In genomic region chr11:12122083-12122482, GRCh38 we compare ENCODE assay signal across 11 cellular contexts. TPM values are rescaled to one million over a fixed set of nuclear protein-coding genes. Genes with fewer than 3 reads are reported as not detected.
DNase-seq lines count a peak whose midpoint lies in the region; ATAC-seq and TF ChIP-seq lines count a peak whose summit lies in the region.
"Had no signal": no experiment of that assay in that cellular context is flagged by ENCODE, and none has a peak within 500 bp of the region (broad histone marks: within the 10 kb centered on the region; RNA-seq: fewer than 3 reads in every experiment).

No MANE protein-coding gene starts in this region.

- intact Hi-C loops in left ventricle myocardium inferior (cut with micrococcal nuclease) (no loop called here), Right ventricle myocardium inferior (cut with DNase I) (no loop called here)
- intact Hi-C loops in activated T-helper 1 cell treated with anti-CD3 and anti-CD28 coated beads, Interleukin-12 subunit alpha, Interleukin-12 subunit beta, Interleukin-2, Interleukin-4 antibody, amounts not matched to agents 30 ng/mL and 10 ng/mL and 1 ng/mL, durations not matched to agents 14 hours and 24 hours and 36 hours (cut with micrococcal nuclease) = loop anchor here (2.0 kb wide), 1 partner anchor 23 kb away; no protein-coding TSS in a partner anchor

- 62 to 77% methylated on average over 6 of the region's 6 CpGs for WGBS in upper lobe of left lung, 2 donors

- no peak overlapping the region for H3K4me2 ChIP-seq in OCI-LY3 (ENCODE audit: low read length)

- H3K36me3 Mint-ChIP-seq in activated T-helper 1 cell treated with anti-CD3 and anti-CD28 coated beads, Interleukin-12 subunit alpha, Interleukin-12 subunit beta, Interleukin-2, Interleukin-4 antibody, amounts not matched to agents 30 ng/mL and 10 ng/mL and 1 ng/mL, durations not matched to agents 14 hours and 24 hours and 36 hours (ENCODE audit: low read depth) = peaks cover 45% of the 10 kb centered on the region

- H3K4me1 ChIP-seq in left ventricle myocardium inferior (peaks cover 96% of the 10 kb centered on the region), OCI-LY3 (ENCODE audit: low read length) (0 out of 2 replicates have a peak, but pooled peaks cover 6% of the 10 kb centered on the region), upper lobe of left lung (peaks cover 45 to 91% (median 49%) of the 10 kb centered on the region in 4 donors)

- H3K4me3 Mint-ChIP-seq in activated T-helper 1 cell treated with anti-CD3 and anti-CD28 coated beads, Interleukin-12 subunit alpha, Interleukin-12 subunit beta, Interleukin-2, Interleukin-4 antibody, amounts not matched to agents 30 ng/mL and 10 ng/mL and 1 ng/mL, durations not matched to agents 14 hours and 24 hours and 36 hours = no peak overlapping the region

- H3K9me3 ChIP-seq in left ventricle myocardium inferior (replicated peaks) (no peaks in the 10 kb centered on the region), OCI-LY3 (ENCODE audit: insufficient read depth, low read length) (no peaks in the 10 kb centered on the region), upper lobe of left lung (no peaks in the 10 kb centered on the region)
- H3K9me3 ChIP-seq: SJSA1 had no signal

- H3K27ac ChIP-seq in left ventricle myocardium inferior (replicated peaks) = no peak overlapping the region
- H3K27ac ChIP-seq in OCI-LY3 (ENCODE audit: low read length) = no peak overlapping the region
- peak overlapping the region in 1 of 4 donors; percentile 46 for H3K27ac ChIP-seq in upper lobe of left lung
- H3K27ac ChIP-seq: SJSA1 had no signal

- H3K9me3 Mint-ChIP-seq in activated T-helper 1 cell treated with anti-CD3 and anti-CD28 coated beads, Interleukin-12 subunit alpha, Interleukin-12 subunit beta, Interleukin-2, Interleukin-4 antibody, amounts not matched to agents 30 ng/mL and 10 ng/mL and 1 ng/mL, durations not matched to agents 14 hours and 24 hours and 36 hours = no peaks in the 10 kb centered on the region

- no peaks in the 10 kb centered on the region for H3K79me2 ChIP-seq in OCI-LY3 (ENCODE audit: low read length)

- DNase-seq in left ventricle myocardium inferior = no peak
- DNase-seq in Right ventricle myocardium inferior (ENCODE audit: missing footprints) = no peak
- DNase-seq in fibroblast of villous mesenchyme (ENCODE audit: low read depth) = no peak
- peak in 1 of 2 donors; percentile 76 for DNase-seq in upper lobe of left lung
- no peak for DNase-seq in NCI-H2107 (lab: John Stamatoyannopoulos, UW)
- DNase-seq in activated T-helper 1 cell treated with anti-CD3 and anti-CD28 coated beads, Interleukin-12 subunit alpha, Interleukin-12 subunit beta, Interleukin-2, Interleukin-4 antibody, amounts not matched to agents 30 ng/mL and 10 ng/mL and 1 ng/mL, durations not matched to agents 14 hours and 24 hours and 36 hours (ENCODE audit: low spot score) = no peak
- DNase-seq: activated naive CD4-positive, alpha-beta T cell treated with anti-CD3 and anti-CD28 coated beads, Interleukin-2, amount 50 U/mL, for 16 hours; GDM1 had no signal

- no peak overlapping the region for H2AFZ ChIP-seq in OCI-LY3 (ENCODE audit: low read depth, low read length)

- H3K4me3 ChIP-seq in left ventricle myocardium inferior = no peak overlapping the region
- no peak overlapping the region for H3K4me3 ChIP-seq in OCI-LY3 (ENCODE audit: low read length)
- no peak overlapping the region for H3K4me3 ChIP-seq in fibroblast of villous mesenchyme (ENCODE audit: low read depth, low read length)
- H3K4me3 ChIP-seq in upper lobe of left lung = no peak overlapping the region
- H3K4me3 ChIP-seq: SJSA1 had no signal

- H3K36me3 ChIP-seq in left ventricle myocardium inferior (no peaks in the 10 kb centered on the region), OCI-LY3 (replicated peaks; ENCODE audit: low read depth, low read length) (no peaks in the 10 kb centered on the region), upper lobe of left lung (no peaks in the 10 kb centered on the region)

- TF ChIP-seq CTCF in left ventricle myocardium inferior (IDR thresholded peaks at IDR 0.05; ENCODE audit: borderline replicate concordance) = peak; percentile 50
- peak; percentile 46 for TF ChIP-seq CTCF in OCI-LY3 (IDR thresholded peaks at IDR 0.05; ENCODE audit: low read depth, low read length)
- peak; percentile 54 for TF ChIP-seq CTCF in fibroblast of villous mesenchyme (IDR thresholded peaks at IDR 0.05; ENCODE audit: insufficient read depth, low read depth, low read length)
- TF ChIP-seq CTCF in upper lobe of left lung (IDR thresholded peaks at IDR 0.05) = peak in 5 of 6 experiments; percentile 33 to 65 (median 60)

- H4K20me1 ChIP-seq in OCI-LY3 (ENCODE audit: insufficient read depth, low read length) = no peaks in the 10 kb centered on the region

- ATAC-seq in Right ventricle myocardium inferior = no peak
- peak in 1 of 2 donors; percentile 55 for ATAC-seq in upper lobe of left lung (ENCODE audit: low FRiP score in 2 of 2)
- ATAC-seq in GM18909 (IDR thresholded peaks at IDR 0.05; ENCODE audit: poor library complexity, unreplicated experiment) = no peak

- no peaks in the 10 kb centered on the region for H3K27me3 Mint-ChIP-seq in activated T-helper 1 cell treated with anti-CD3 and anti-CD28 coated beads, Interleukin-12 subunit alpha, Interleukin-12 subunit beta, Interleukin-2, Interleukin-4 antibody, amounts not matched to agents 30 ng/mL and 10 ng/mL and 1 ng/mL, durations not matched to agents 14 hours and 24 hours and 36 hours (ENCODE audit: insufficient read depth)

- H3K9ac ChIP-seq in OCI-LY3 (ENCODE audit: low read length) = no peak overlapping the region

- TF ChIP-seq POLR2A in upper lobe of left lung (IDR thresholded peaks at IDR 0.05) = no peak

- peaks cover 89% of the 10 kb centered on the region for H3K4me1 Mint-ChIP-seq in activated T-helper 1 cell treated with anti-CD3 and anti-CD28 coated beads, Interleukin-12 subunit alpha, Interleukin-12 subunit beta, Interleukin-2, Interleukin-4 antibody, amounts not matched to agents 30 ng/mL and 10 ng/mL and 1 ng/mL, durations not matched to agents 14 hours and 24 hours and 36 hours (ENCODE audit: low read depth)

- H3K27ac Mint-ChIP-seq in activated T-helper 1 cell treated with anti-CD3 and anti-CD28 coated beads, Interleukin-12 subunit alpha, Interleukin-12 subunit beta, Interleukin-2, Interleukin-4 antibody, amounts not matched to agents 30 ng/mL and 10 ng/mL and 1 ng/mL, durations not matched to agents 14 hours and 24 hours and 36 hours = no peak overlapping the region

- H3K27me3 ChIP-seq in left ventricle myocardium inferior (ENCODE audit: low read depth) = no peaks in the 10 kb centered on the region
- peaks cover 17% of the 10 kb centered on the region for H3K27me3 ChIP-seq in OCI-LY3 (ENCODE audit: low read depth, low read length)
- H3K27me3 ChIP-seq in upper lobe of left lung = no peaks in the 10 kb centered on the region
- H3K27me3 ChIP-seq: SJSA1 had no signal

- no peak for TF ChIP-seq EP300 in upper lobe of left lung (IDR thresholded peaks at IDR 0.05)

RNA-seq across cellular contexts. Expression of gene MICAL2, which starts 11.7 kb away (rescaled TPM):
- total RNA-seq in left ventricle myocardium inferior = 85.0 TPM
- 42.0 TPM for total RNA-seq in Right ventricle myocardium inferior
- total RNA-seq in fibroblast of villous mesenchyme = 164 and 323 TPM in 2 replicates
- 100 to 1,000 TPM; 138 to 327 (median 175) TPM for total RNA-seq in upper lobe of left lung
- 595 and 619 TPM in 2 replicates for total RNA-seq in activated T-helper 1 cell treated with anti-CD3 and anti-CD28 coated beads, Interleukin-12 subunit alpha, Interleukin-12 subunit beta, Interleukin-2, Interleukin-4 antibody, amounts not matched to agents 30 ng/mL and 10 ng/mL and 1 ng/mL, durations not matched to agents 14 hours and 24 hours and 36 hours
